Comparison of ENCODE assay signal across 1 cellular context in the genomic region with DNA sequence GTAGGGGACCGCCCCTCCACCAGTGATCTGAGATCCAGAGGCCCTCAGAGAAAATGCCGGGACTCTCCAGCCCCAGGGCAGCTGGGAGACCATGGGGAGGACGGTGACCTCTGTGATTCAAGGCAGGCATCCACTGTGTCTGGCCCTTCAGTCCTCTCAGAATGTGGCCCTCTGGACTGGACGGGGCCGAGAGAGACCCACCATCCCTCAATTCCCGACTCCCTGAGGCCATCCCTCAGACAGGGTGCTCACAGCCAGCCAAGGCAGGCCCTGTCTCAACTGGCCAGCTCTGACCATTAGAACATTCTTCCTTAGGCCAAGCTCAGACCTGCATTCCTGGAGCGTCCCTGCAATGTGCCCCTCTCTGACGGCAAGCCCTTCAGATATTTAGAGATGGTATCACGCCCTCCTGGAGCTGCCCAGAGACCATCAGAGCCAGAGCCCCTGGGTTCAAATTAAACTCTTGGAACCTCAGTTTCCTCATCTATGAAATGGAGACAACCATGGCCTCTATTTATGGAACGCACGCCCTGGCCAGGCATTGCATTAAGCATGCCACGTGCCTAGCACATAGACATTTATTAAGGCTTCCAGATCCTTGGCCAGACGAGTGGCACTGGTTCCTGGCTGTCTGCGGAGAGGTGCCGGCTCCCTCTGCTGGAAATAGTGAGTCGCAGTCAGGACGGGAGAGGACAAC.
A peak's percentile ranks its signal among the peaks of the same experiment; 100 is the strongest.
TF ChIP-seq lines count a peak whose summit lies in the region.

No MANE protein-coding gene starts in this region.

TF ChIP-seq in K562, 482 proteins besides CTCF, POLR2A, EP300 and RAD21 (continued from another document and continues in another):
- TF ChIP-seq, protein P1, sequence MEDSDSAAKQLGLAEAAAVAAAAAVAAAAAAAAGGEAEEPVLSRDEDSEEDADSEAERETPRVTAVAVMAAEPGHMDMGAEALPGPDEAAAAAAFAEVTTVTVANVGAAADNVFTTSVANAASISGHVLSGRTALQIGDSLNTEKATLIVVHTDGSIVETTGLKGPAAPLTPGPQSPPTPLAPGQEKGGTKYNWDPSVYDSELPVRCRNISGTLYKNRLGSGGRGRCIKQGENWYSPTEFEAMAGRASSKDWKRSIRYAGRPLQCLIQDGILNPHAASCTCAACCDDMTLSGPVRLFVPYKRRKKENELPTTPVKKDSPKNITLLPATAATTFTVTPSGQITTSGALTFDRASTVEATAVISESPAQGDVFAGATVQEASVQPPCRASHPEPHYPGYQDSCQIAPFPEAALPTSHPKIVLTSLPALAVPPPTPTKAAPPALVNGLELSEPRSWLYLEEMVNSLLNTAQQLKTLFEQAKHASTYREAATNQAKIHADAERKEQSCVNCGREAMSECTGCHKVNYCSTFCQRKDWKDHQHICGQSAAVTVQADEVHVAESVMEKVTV (CRISPR knock-in tag; IDR thresholded peaks at IDR 0.05): peak; percentile 99
- TF ChIP-seq MEIS2 (IDR thresholded peaks at IDR 0.05; ENCODE audit: partially characterized antibody) (no peak), ZNF184 (CRISPR knock-in tag; IDR thresholded peaks at IDR 0.05) (no peak), MTA2 (IDR thresholded peaks at IDR 0.05; ENCODE audit: low read depth) (no peak), SP2 (IDR thresholded peaks at IDR 0.05; ENCODE audit: extremely low read depth, low read depth, low read length, poor library complexity, severe bottlenecking) (no peak), ZNF174 (CRISPR knock-in tag; IDR thresholded peaks at IDR 0.05) (no peak), ZNF764 (CRISPR knock-in tag; IDR thresholded peaks at IDR 0.05; ENCODE audit: low read depth) (no peak), ETV6 (IDR thresholded peaks at IDR 0.05; ENCODE audit: borderline replicate concordance in 1 of 2, low read depth in 2 of 2, low read length in 1 of 2) (no peak), ETV6 (CRISPR knock-in tag; IDR thresholded peaks at IDR 0.05; ENCODE audit: borderline replicate concordance) (0 out of 2 replicates have a peak, but pooled peaks have one; percentile 22), ZNF77 (CRISPR knock-in tag; IDR thresholded peaks at IDR 0.05) (no peak), ESRRA (IDR thresholded peaks at IDR 0.05; ENCODE audit: borderline replicate concordance, low read depth) (no peak), KAT8 (IDR thresholded peaks at IDR 0.05; ENCODE audit: low read depth) (no peak), BACH1 (tag; IDR thresholded peaks at IDR 0.05) (no peak), NFE2L1 (tag; IDR thresholded peaks at IDR 0.05; ENCODE audit: borderline replicate concordance, low read depth) (no peak), POLR2B (IDR thresholded peaks at IDR 0.05; ENCODE audit: low read depth, partially characterized antibody) (no peak), EZH2 (IDR thresholded peaks at IDR 0.05; ENCODE audit: borderline replicate concordance, low read depth, low read length) (no peak), JUN (IDR thresholded peaks at IDR 0.05; ENCODE audit: borderline replicate concordance, low read depth, low read length) (peak; percentile 34; the same call in 1 of the 2 replicates), JUN (CRISPR knock-in tag; IDR thresholded peaks at IDR 0.05; ENCODE audit: borderline replicate concordance) (no peak), ZNF23 (CRISPR knock-in tag; IDR thresholded peaks at IDR 0.05) (no peak), ZNF75A (CRISPR knock-in tag; IDR thresholded peaks at IDR 0.05) (peak; percentile 75), KHSRP (IDR thresholded peaks at IDR 0.05) (no peak), MAFF (IDR thresholded peaks at IDR 0.05; ENCODE audit: low read length) (no peak; the same call in 1 of the 2 replicates), SAP30 (IDR thresholded peaks at IDR 0.05; ENCODE audit: borderline replicate concordance, insufficient read depth, low read depth, low read length, poor library complexity, severe bottlenecking) (no peak), ETV1 (tag; conservative IDR thresholded peaks at IDR 0.05; ENCODE audit: low read depth) (no peak), BHLHE40 (IDR thresholded peaks at IDR 0.05; ENCODE audit: low read length) (peak; percentile 87), SUPT5H (IDR thresholded peaks at IDR 0.05) (no peak), FOSL1 (tag; conservative IDR thresholded peaks at IDR 0.05) (no peak), HMG20A (CRISPR knock-in tag; conservative IDR thresholded peaks at IDR 0.05) (0 out of 2 replicates have a peak, but pooled peaks have one; percentile 45), RB1 (IDR thresholded peaks at IDR 0.05; ENCODE audit: low read depth) (peak; percentile 83), NFATC3 (IDR thresholded peaks at IDR 0.05) (no peak), IRF2 (CRISPR knock-in tag; IDR thresholded peaks at IDR 0.05) (no peak), SIX5 (IDR thresholded peaks at IDR 0.05; ENCODE audit: borderline replicate concordance in 1 of 2, insufficient read depth in 1 of 2, low read depth in 1 of 2, low read length in 2 of 2) (no peak), DACH1 (IDR thresholded peaks at IDR 0.05; ENCODE audit: partially characterized antibody) (no peak), ZNF41 (CRISPR knock-in tag; conservative IDR thresholded peaks at IDR 0.05) (peak; percentile 26; the same call in 1 of the 2 replicates), NFRKB (IDR thresholded peaks at IDR 0.05; ENCODE audit: low read depth) (no peak), ZFX (CRISPR knock-in tag; IDR thresholded peaks at IDR 0.05) (no peak), SRF (CRISPR knock-in tag; IDR thresholded peaks at IDR 0.05) (no peak), ZNF507 (tag; conservative IDR thresholded peaks at IDR 0.05) (no peak), BRF1 (IDR thresholded peaks at IDR 0.05; ENCODE audit: borderline replicate concordance, extremely low read depth, insufficient read length) (no peak), YBX1 (IDR thresholded peaks at IDR 0.05) (no peak), ZC3H11A (IDR thresholded peaks at IDR 0.05; ENCODE audit: low read depth, low read length) (no peak)
- TF ChIP-seq, protein P2, sequence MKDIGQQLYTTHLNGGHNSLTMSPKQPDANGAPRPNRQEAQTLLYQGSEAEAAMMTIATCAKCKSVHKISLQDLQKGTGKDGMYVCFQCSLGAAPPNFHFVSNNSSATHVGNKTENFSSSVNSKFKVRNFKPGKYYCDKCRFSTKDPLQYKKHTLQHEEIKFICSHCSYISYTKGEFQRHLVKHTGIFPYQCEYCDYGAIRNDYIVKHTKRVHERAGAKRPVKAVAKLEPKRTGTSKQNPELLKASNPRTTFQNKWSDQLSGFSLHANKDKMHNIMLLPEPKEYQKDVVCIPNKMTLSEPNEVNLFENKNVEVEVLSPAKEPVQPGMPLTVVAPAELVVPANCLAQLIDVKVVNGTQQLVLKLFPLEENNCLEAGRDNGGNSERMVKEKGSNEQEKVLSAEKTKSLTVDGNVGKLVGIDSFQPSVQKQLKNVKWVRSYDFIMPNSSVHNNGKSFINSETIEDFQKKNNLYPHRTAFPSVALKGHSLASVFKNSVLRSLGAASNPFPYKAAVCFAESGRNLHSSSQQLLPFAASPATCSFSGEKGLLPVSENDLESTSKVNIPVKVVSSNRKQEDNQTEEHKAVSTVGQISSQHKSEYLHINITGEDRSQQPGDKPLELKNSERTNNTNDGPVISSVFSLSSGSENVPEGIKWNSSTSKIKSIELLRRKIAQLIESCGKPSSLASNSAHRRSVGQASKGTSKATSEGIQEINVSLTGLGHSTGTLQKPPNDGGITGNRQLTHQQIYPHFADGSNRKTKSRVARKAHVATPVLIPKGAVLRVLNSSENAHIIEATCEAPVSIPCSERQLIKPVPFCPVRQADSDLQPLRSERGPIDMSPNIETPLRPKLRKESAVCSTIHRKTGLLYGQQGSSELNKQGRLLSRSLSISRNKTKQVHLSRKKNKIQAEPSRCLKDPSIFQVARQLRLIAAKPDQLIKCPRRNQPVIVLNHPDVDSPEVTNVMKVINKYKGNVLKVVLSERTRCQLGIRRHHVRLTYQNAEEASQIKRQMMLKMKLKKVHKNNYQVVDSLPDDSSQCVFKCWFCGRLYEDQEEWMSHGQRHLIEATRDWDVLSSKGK (CRISPR knock-in tag; IDR thresholded peaks at IDR 0.05): no peak
- TF ChIP-seq, protein P3, sequence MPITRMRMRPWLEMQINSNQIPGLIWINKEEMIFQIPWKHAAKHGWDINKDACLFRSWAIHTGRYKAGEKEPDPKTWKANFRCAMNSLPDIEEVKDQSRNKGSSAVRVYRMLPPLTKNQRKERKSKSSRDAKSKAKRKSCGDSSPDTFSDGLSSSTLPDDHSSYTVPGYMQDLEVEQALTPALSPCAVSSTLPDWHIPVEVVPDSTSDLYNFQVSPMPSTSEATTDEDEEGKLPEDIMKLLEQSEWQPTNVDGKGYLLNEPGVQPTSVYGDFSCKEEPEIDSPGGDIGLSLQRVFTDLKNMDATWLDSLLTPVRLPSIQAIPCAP (CRISPR knock-in tag; IDR thresholded peaks at IDR 0.05; ENCODE audit: borderline replicate concordance): no peak
- TF ChIP-seq, protein P4, sequence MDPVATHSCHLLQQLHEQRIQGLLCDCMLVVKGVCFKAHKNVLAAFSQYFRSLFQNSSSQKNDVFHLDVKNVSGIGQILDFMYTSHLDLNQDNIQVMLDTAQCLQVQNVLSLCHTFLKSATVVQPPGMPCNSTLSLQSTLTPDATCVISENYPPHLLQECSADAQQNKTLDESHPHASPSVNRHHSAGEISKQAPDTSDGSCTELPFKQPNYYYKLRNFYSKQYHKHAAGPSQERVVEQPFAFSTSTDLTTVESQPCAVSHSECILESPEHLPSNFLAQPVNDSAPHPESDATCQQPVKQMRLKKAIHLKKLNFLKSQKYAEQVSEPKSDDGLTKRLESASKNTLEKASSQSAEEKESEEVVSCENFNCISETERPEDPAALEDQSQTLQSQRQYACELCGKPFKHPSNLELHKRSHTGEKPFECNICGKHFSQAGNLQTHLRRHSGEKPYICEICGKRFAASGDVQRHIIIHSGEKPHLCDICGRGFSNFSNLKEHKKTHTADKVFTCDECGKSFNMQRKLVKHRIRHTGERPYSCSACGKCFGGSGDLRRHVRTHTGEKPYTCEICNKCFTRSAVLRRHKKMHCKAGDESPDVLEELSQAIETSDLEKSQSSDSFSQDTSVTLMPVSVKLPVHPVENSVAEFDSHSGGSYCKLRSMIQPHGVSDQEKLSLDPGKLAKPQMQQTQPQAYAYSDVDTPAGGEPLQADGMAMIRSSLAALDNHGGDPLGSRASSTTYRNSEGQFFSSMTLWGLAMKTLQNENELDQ (CRISPR knock-in tag; IDR thresholded peaks at IDR 0.05; ENCODE audit: borderline replicate concordance): no peak
- TF ChIP-seq, protein P5, sequence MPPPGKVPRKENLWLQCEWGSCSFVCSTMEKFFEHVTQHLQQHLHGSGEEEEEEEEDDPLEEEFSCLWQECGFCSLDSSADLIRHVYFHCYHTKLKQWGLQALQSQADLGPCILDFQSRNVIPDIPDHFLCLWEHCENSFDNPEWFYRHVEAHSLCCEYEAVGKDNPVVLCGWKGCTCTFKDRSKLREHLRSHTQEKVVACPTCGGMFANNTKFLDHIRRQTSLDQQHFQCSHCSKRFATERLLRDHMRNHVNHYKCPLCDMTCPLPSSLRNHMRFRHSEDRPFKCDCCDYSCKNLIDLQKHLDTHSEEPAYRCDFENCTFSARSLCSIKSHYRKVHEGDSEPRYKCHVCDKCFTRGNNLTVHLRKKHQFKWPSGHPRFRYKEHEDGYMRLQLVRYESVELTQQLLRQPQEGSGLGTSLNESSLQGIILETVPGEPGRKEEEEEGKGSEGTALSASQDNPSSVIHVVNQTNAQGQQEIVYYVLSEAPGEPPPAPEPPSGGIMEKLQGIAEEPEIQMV (tag; conservative IDR thresholded peaks at IDR 0.05; ENCODE audit: low read depth): no peak
- TF ChIP-seq, protein P6, sequence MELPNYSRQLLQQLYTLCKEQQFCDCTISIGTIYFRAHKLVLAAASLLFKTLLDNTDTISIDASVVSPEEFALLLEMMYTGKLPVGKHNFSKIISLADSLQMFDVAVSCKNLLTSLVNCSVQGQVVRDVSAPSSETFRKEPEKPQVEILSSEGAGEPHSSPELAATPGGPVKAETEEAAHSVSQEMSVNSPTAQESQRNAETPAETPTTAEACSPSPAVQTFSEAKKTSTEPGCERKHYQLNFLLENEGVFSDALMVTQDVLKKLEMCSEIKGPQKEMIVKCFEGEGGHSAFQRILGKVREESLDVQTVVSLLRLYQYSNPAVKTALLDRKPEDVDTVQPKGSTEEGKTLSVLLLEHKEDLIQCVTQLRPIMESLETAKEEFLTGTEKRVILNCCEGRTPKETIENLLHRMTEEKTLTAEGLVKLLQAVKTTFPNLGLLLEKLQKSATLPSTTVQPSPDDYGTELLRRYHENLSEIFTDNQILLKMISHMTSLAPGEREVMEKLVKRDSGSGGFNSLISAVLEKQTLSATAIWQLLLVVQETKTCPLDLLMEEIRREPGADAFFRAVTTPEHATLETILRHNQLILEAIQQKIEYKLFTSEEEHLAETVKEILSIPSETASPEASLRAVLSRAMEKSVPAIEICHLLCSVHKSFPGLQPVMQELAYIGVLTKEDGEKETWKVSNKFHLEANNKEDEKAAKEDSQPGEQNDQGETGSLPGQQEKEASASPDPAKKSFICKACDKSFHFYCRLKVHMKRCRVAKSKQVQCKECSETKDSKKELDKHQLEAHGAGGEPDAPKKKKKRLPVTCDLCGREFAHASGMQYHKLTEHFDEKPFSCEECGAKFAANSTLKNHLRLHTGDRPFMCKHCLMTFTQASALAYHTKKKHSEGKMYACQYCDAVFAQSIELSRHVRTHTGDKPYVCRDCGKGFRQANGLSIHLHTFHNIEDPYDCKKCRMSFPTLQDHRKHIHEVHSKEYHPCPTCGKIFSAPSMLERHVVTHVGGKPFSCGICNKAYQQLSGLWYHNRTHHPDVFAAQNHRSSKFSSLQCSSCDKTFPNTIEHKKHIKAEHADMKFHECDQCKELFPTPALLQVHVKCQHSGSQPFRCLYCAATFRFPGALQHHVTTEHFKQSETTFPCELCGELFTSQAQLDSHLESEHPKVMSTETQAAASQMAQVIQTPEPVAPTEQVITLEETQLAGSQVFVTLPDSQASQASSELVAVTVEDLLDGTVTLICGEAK (IDR thresholded peaks at IDR 0.05): no peak
- TF ChIP-seq, protein P6 (CRISPR knock-in tag; IDR thresholded peaks at IDR 0.05): no peak
